Comparison of ENCODE assay signal across 16 cellular contexts in genomic region chrX:139077303-139078131, GRCh38.
A peak's percentile ranks its signal among the peaks of the same experiment; 100 is the strongest.
DNase-seq lines count a peak whose midpoint lies in the region; ATAC-seq and TF ChIP-seq lines count a peak whose summit lies in the region.
"Had no signal": no experiment of that assay in that cellular context is flagged by ENCODE, and none has a peak within 500 bp of the region (broad histone marks: within the 10 kb centered on the region; RNA-seq: fewer than 3 reads in every experiment).

No MANE protein-coding gene starts in this region.

- no peak for ATAC-seq in GM21381 (IDR thresholded peaks at IDR 0.05; ENCODE audit: unreplicated experiment)

- peak overlapping the region in 1 of 2 donors; percentile 53 for H3K4me3 Mint-ChIP-seq in CD14-positive monocyte
- no peak overlapping the region for H3K4me3 Mint-ChIP-seq in activated CD4-positive, alpha-beta memory T cell treated with anti-CD3 and anti-CD28 coated beads, Interleukin-2, amount 10 ng/mL, durations not matched to agents 7 days and 5 days

- no peaks in the 10 kb centered on the region for H3K4me1 ChIP-seq in ascending aorta
- H3K4me1 ChIP-seq: adrenal gland, Peyer's patch, tibial nerve had no signal

- POLR2A ChIA-PET in activated CD4-positive, alpha-beta memory T cell treated with anti-CD3 and anti-CD28 coated beads, Interleukin-2, amount 10 ng/mL, durations not matched to agents 7 days and 5 days (lab: Charles Lee) = no interaction called here

- TF ChIP-seq CTCF in CD14-positive monocyte (IDR thresholded peaks at IDR 0.05) (no peak), epithelial cell of esophagus (IDR thresholded peaks at IDR 0.05; ENCODE audit: insufficient read depth, low read depth, low read length, missing control alignments) (no peak), ascending aorta (IDR thresholded peaks at IDR 0.05) (no peak)

- H3K4me1 Mint-ChIP-seq in CD14-positive monocyte = peaks cover 25% of the 10 kb centered on the region
- no peaks in the 10 kb centered on the region for H3K4me1 Mint-ChIP-seq in activated CD4-positive, alpha-beta memory T cell treated with anti-CD3 and anti-CD28 coated beads, Interleukin-2, amount 10 ng/mL, durations not matched to agents 7 days and 5 days

- no peak overlapping the region for H3K27ac ChIP-seq in ascending aorta
- H3K27ac ChIP-seq: adrenal gland, Peyer's patch, tibial nerve had no signal

- H3K36me3 Mint-ChIP-seq in CD14-positive monocyte = no peaks in the 10 kb centered on the region
- no peaks in the 10 kb centered on the region for H3K36me3 Mint-ChIP-seq in activated CD4-positive, alpha-beta memory T cell treated with anti-CD3 and anti-CD28 coated beads, Interleukin-2, amount 10 ng/mL, durations not matched to agents 7 days and 5 days (ENCODE audit: low read depth)

- H3K9me3 ChIP-seq in ascending aorta = no peaks in the 10 kb centered on the region
- H3K9me3 ChIP-seq: adrenal gland, Peyer's patch, tibial nerve had no signal

- DNase-seq in CD14-positive monocyte (ENCODE audit: low spot score) (peak; percentile 39), NOMO-1 treated with DMSO at 0.1 percent for 48 hours (lab: John Stamatoyannopoulos, UW; ENCODE audit: unreplicated experiment) (peak; percentile 65), epithelial cell of esophagus (ENCODE audit: low read depth) (peak; percentile 82), non-pigmented ciliary epithelial cell (ENCODE audit: low read depth) (peak; percentile 17), ascending aorta (ENCODE audit: low spot score in 2 of 2) (no peak), hippocampal formation (lab: John Stamatoyannopoulos, UW) (no peak)
- DNase-seq in activated CD4-positive, alpha-beta memory T cell treated with anti-CD3 and anti-CD28 coated beads, Interleukin-2, amount 10 ng/mL, durations not matched to agents 7 days and 5 days = no peak
- DNase-seq: activated T-cell treated with anti-CD3 and anti-CD28 coated beads, Interleukin-2, amount 50 U/mL, for 48 hours; adrenal gland; C1 segment of cervical spinal cord; EL; Peyer's patch; stimulated activated CD4-positive, alpha-beta T cell treated with anti-CD3 and anti-CD28 coated beads, Interleukin-1b, Interleukin-23, amount 100 ng/mL, for 48 hours; stimulated activated CD8-positive, alpha-beta memory T cell treated with anti-CD3 and anti-CD28 coated beads, Interleukin-4, amount 100 ng/mL, for 48 hours had no signal

- intact Hi-C loops in CD14-positive monocyte (cut with micrococcal nuclease) = loop anchor here in 1 of 2 donors (5.0 kb wide), 1 partner anchor 150 kb away; no protein-coding TSS in a partner anchor
- intact Hi-C loops in ascending aorta (cut with DNase I) = no loop called here

- H3K4me3 ChIP-seq in epithelial cell of esophagus (ENCODE audit: low read length) (no peak overlapping the region), ascending aorta (no peak overlapping the region)
- H3K4me3 ChIP-seq: adrenal gland, Peyer's patch, tibial nerve had no signal

- no peaks in the 10 kb centered on the region for H3K9me3 Mint-ChIP-seq in CD14-positive monocyte
- H3K9me3 Mint-ChIP-seq in activated CD4-positive, alpha-beta memory T cell treated with anti-CD3 and anti-CD28 coated beads, Interleukin-2, amount 10 ng/mL, durations not matched to agents 7 days and 5 days = no peaks in the 10 kb centered on the region

- no peaks in the 10 kb centered on the region for H3K27me3 ChIP-seq in ascending aorta
- H3K27me3 ChIP-seq: Peyer's patch, tibial nerve had no signal

- CTCF ChIA-PET in activated CD4-positive, alpha-beta memory T cell treated with anti-CD3 and anti-CD28 coated beads, Interleukin-2, amount 10 ng/mL, durations not matched to agents 7 days and 5 days (lab: Charles Lee) = no interaction called here

- peak overlapping the region; percentile 55 to 91 (median 87) for H3K27ac Mint-ChIP-seq in CD14-positive monocyte
- no peak overlapping the region for H3K27ac Mint-ChIP-seq in activated CD4-positive, alpha-beta memory T cell treated with anti-CD3 and anti-CD28 coated beads, Interleukin-2, amount 10 ng/mL, durations not matched to agents 7 days and 5 days

- no peaks in the 10 kb centered on the region for H3K36me3 ChIP-seq in ascending aorta
- H3K36me3 ChIP-seq: adrenal gland, Peyer's patch, tibial nerve had no signal

- H3K27me3 Mint-ChIP-seq in CD14-positive monocyte (ENCODE audit: low read depth in 3 of 3) = peaks cover 0 to 2% (median 2%) of the 10 kb centered on the region in 3 donors
- no peaks in the 10 kb centered on the region for H3K27me3 Mint-ChIP-seq in activated CD4-positive, alpha-beta memory T cell treated with anti-CD3 and anti-CD28 coated beads, Interleukin-2, amount 10 ng/mL, durations not matched to agents 7 days and 5 days

Comparison
In these comparisons a context has a peak if more than half of its experiments do, and no peak if none do; other contexts are left out.
1. DNase-seq: peak in CD14-positive monocyte (single experiment), NOMO-1 treated with DMSO at 0.1 percent for 48 hours (single experiment), epithelial cell of esophagus (single experiment) and non-pigmented ciliary epithelial cell (single experiment); none in ascending aorta (0 of 2), hippocampal formation (0 of 2) and activated CD4-positive, alpha-beta memory T cell treated with anti-CD3 and anti-CD28 coated beads, Interleukin-2, amount 10 ng/mL, durations not matched to agents 7 days and 5 days (single experiment).